Comparison of ENCODE assay signal across 11 cellular contexts in the genomic region with DNA sequence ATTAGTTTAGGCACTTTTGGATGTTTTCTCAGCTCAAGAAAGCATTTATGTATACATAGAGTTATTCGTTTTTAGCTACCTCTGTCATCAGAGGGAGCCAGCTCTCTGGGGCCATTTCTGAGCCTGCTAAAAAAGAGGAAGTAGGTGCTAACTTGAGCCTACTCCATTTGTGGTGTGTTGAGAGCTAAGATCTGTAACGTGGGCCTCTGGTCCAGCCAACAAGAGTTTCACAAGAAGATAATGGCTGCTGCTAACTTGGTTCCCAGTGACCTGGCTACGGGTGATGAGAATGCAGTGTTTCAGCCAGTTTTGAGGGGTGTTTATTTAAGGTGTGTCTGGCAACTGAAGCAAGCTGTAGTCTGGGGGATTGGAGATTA.
A peak's percentile ranks its signal among the peaks of the same experiment; 100 is the strongest.
DNase-seq lines count a peak whose midpoint lies in the region; ATAC-seq and TF ChIP-seq lines count a peak whose summit lies in the region.
"Had no signal": no experiment of that assay in that cellular context is flagged by ENCODE, and none has a peak within 500 bp of the region (broad histone marks: within the 10 kb centered on the region; RNA-seq: fewer than 3 reads in every experiment).

No MANE protein-coding gene starts in this region.

- H3K27me3 Mint-ChIP-seq in activated B cell treated with CpG ODN at 0.5 μM for 24 hours, result no peaks in the 10 kb centered on the region

- CTCF ChIA-PET in activated B cell treated with CpG ODN at 0.5 μM for 24 hours (lab: Charles Lee), result interaction anchor here (0.8 to 1.9 kb wide), 15 partner anchors 10 to 190 kb away, joined by 3 to 14 read pairs (median 5); no protein-coding TSS in a partner anchor

- H3K4me1 Mint-ChIP-seq in activated B cell treated with CpG ODN at 0.5 μM for 24 hours, result peaks cover 71% of the 10 kb centered on the region

- peak; percentile 59 for ATAC-seq in GM18508 (IDR thresholded peaks at IDR 0.05; ENCODE audit: insufficient read depth, unreplicated experiment)
- ATAC-seq in GM21576 (IDR thresholded peaks at IDR 0.05; ENCODE audit: unreplicated experiment), result peak; percentile 84
- ATAC-seq in HG03460 (IDR thresholded peaks at IDR 0.05; ENCODE audit: unreplicated experiment), result peak; percentile 77
- ATAC-seq in activated B cell treated with CpG ODN at 0.5 μM for 24 hours (ENCODE audit: low read depth), result peak; percentile 75
- ATAC-seq in left colon, result no peak
- no peak for ATAC-seq in Right ventricle myocardium superior (ENCODE audit: poor library complexity)

- peak overlapping the region; percentile 39 for H3K4me3 Mint-ChIP-seq in activated B cell treated with CpG ODN at 0.5 μM for 24 hours

- TF ChIP-seq CTCF in activated B cell treated with CpG ODN at 0.5 μM for 24 hours (IDR thresholded peaks at IDR 0.05), result no peak

- intact Hi-C loops in activated B cell treated with CpG ODN at 0.5 μM for 24 hours (cut with micrococcal nuclease), result loop anchor here (1.0 to 5.0 kb wide), 5 partner anchors 9 to 103 kb away; no protein-coding TSS in a partner anchor
- intact Hi-C loops in posterior vena cava (cut with DNase I), result loop anchor here in 1 of 2 donors (10.0 kb wide), 1 partner anchor 61 kb away; no protein-coding TSS in a partner anchor
- intact Hi-C loops in left colon (cut with DNase I, micrococcal nuclease), result no loop called here
- intact Hi-C loops in Right ventricle myocardium superior (cut with DNase I), result no loop called here

- peak overlapping the region; percentile 94 for H3K27ac Mint-ChIP-seq in activated B cell treated with CpG ODN at 0.5 μM for 24 hours

- peaks cover 16% of the 10 kb centered on the region for H3K9me3 Mint-ChIP-seq in activated B cell treated with CpG ODN at 0.5 μM for 24 hours

- DNase-seq in activated B cell treated with CpG ODN at 0.5 μM for 24 hours (peak; percentile 29), posterior vena cava (ENCODE audit: low spot score) (no peak), SK-N-DZ (ENCODE audit: low spot score) (no peak), left colon (no peak), Right ventricle myocardium superior (no peak)
- DNase-seq: brain microvascular endothelial cell, head of caudate nucleus, pancreas had no signal

- H3K36me3 Mint-ChIP-seq in activated B cell treated with CpG ODN at 0.5 μM for 24 hours (ENCODE audit: low read depth), result peaks cover 11% of the 10 kb centered on the region

- POLR2A ChIA-PET in activated B cell treated with CpG ODN at 0.5 μM for 24 hours (lab: Charles Lee), result interaction anchor here (0.5 to 1.7 kb wide), 13 partner anchors 9 to 223 kb away, joined by 3 to 12 read pairs (median 6); no protein-coding TSS in a partner anchor

Comparison
In these comparisons a context has a peak if more than half of its experiments do, and no peak if none do; other contexts are left out.
1. ATAC-seq: peak in GM18508 (single experiment), GM21576 (single experiment), HG03460 (single experiment) and activated B cell treated with CpG ODN at 0.5 μM for 24 hours (single experiment); none in left colon (single experiment) and Right ventricle myocardium superior (single experiment).